Comparison of ENCODE assay signal across 18 cellular contexts in the genomic region with DNA sequence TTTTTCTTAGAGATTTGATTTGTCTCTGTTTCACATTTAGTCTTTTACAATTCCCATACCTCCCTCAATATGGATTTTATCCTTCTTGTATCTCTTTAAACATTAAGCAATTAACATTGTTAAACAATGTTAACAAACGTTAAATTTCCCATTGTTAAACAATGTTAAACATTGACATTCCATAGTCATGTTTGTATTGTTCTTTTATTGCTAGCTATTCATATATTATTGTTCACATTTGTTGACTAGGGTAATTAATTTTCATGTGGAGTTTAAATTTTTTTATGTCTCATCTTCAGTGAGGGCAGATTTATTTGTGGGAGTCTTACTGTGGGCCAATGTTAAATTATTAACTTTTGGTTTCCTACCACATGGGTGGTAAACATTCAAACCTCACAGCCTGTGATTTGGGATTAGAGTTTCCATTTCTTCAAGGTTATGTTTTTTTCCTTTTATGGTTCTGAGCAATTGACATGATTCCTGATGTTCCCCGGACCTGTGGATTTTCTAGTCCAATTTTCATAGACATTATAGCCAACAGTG.
A peak's percentile ranks its signal among the peaks of the same experiment; 100 is the strongest.
DNase-seq lines count a peak whose midpoint lies in the region; ATAC-seq, FAIRE-seq and TF ChIP-seq lines count a peak whose summit lies in the region.
"Had no signal": no experiment of that assay in that cellular context is flagged by ENCODE, and none has a peak within 500 bp of the region (broad histone marks: within the 10 kb centered on the region; RNA-seq: fewer than 3 reads in every experiment).

No MANE protein-coding gene starts in this region.

- H3K9me2 ChIP-seq in PC-3 (replicated peaks; ENCODE audit: low read length) = no peaks in the 10 kb centered on the region

- H3K9me3 Mint-ChIP-seq in progenitor cell of endocrine pancreas (ENCODE audit: low read depth) = peaks cover 2% of the 10 kb centered on the region
- peaks cover 10% of the 10 kb centered on the region for H3K9me3 Mint-ChIP-seq in activated T-helper 2 cell treated with anti-CD3 and anti-CD28 coated beads, Interferon-gamma antibody, Interleukin-2, Interleukin-4, amounts not matched to agents 10 μg/mL and 5 μg/mL and 100 μg/mL, durations not matched to agents 14 hours and 24 hours and 36 hours

- peaks cover 7% of the 10 kb centered on the region for H3K4me1 Mint-ChIP-seq in progenitor cell of endocrine pancreas (ENCODE audit: low read depth)
- H3K4me1 Mint-ChIP-seq in activated T-helper 2 cell treated with anti-CD3 and anti-CD28 coated beads, Interferon-gamma antibody, Interleukin-2, Interleukin-4, amounts not matched to agents 10 μg/mL and 5 μg/mL and 100 μg/mL, durations not matched to agents 14 hours and 24 hours and 36 hours (ENCODE audit: low read depth) = no peaks in the 10 kb centered on the region
- H3K4me1 Mint-ChIP-seq: CD14-positive monocyte had no signal

- H3K9ac ChIP-seq in PC-3 (ENCODE audit: low read length) = no peak overlapping the region

- H3K27me3 ChIP-seq in PC-3 (ENCODE audit: low read length) = no peaks in the 10 kb centered on the region
- H3K27me3 ChIP-seq: BE2C had no signal

- no peaks in the 10 kb centered on the region for H3K4me1 ChIP-seq in PC-3 (ENCODE audit: insufficient read depth, low read length)
- H3K4me1 ChIP-seq: A549, BE2C, HAP-1 had no signal

- H3K27me3 Mint-ChIP-seq in progenitor cell of endocrine pancreas = no peaks in the 10 kb centered on the region
- no peaks in the 10 kb centered on the region for H3K27me3 Mint-ChIP-seq in activated T-helper 2 cell treated with anti-CD3 and anti-CD28 coated beads, Interferon-gamma antibody, Interleukin-2, Interleukin-4, amounts not matched to agents 10 μg/mL and 5 μg/mL and 100 μg/mL, durations not matched to agents 14 hours and 24 hours and 36 hours (ENCODE audit: low read depth)

- ATAC-seq in GM19463 (IDR thresholded peaks at IDR 0.05; ENCODE audit: unreplicated experiment) (peak; percentile 46), PC-3 (peak; percentile 61)
- ATAC-seq: A549; CD8-positive, alpha-beta T cell; HepG2 had no signal

- CTCF ChIA-PET in PC-3 (lab: Charles Lee) = no interaction called here

- H3K4me2 ChIP-seq in PC-3 (ENCODE audit: low read length) = no peak overlapping the region
- H3K4me2 ChIP-seq: A549 had no signal

- BruUV-seq in PC-3 (replicated peaks; lab: Mats Ljungman, UMichigan) = no TSS peak

- H3K27ac ChIP-seq in PC-3 (ENCODE audit: low read length) = no peak overlapping the region
- H3K27ac ChIP-seq: A549 had no signal

- POLR2A ChIA-PET in PC-3 (lab: Charles Lee; ENCODE audit: unreplicated experiment) = no interaction called here

- H3K27ac Mint-ChIP-seq in progenitor cell of endocrine pancreas = no peak overlapping the region
- no peak overlapping the region for H3K27ac Mint-ChIP-seq in activated T-helper 2 cell treated with anti-CD3 and anti-CD28 coated beads, Interferon-gamma antibody, Interleukin-2, Interleukin-4, amounts not matched to agents 10 μg/mL and 5 μg/mL and 100 μg/mL, durations not matched to agents 14 hours and 24 hours and 36 hours
- H3K27ac Mint-ChIP-seq: CD14-positive monocyte; CD8-positive, alpha-beta T cell had no signal

- no peaks in the 10 kb centered on the region for H3F3A ChIP-seq in PC-3 (ENCODE audit: low read length, unreplicated experiment)

- no peaks in the 10 kb centered on the region for H4K20me1 ChIP-seq in PC-3 (ENCODE audit: low read length)

- no peak for TF ChIP-seq CTCF in PC-3 (conservative IDR thresholded peaks at IDR 0.05; ENCODE audit: low read depth, low read length)
- no peak for TF ChIP-seq CTCF in progenitor cell of endocrine pancreas (IDR thresholded peaks at IDR 0.05; ENCODE audit: unreplicated experiment)

- DNase-seq in PC-3 (no peak), kidney glomerular epithelial cell (lab: John Stamatoyannopoulos, UW) (no peak), progenitor cell of endocrine pancreas (ENCODE audit: low spot score, unreplicated experiment) (no peak)
- no peak for DNase-seq in activated T-helper 2 cell treated with anti-CD3 and anti-CD28 coated beads, Interferon-gamma antibody, Interleukin-2, Interleukin-4, amounts not matched to agents 10 μg/mL and 5 μg/mL and 100 μg/mL, durations not matched to agents 14 hours and 24 hours and 36 hours (ENCODE audit: low spot score)
- DNase-seq: BE2C; CD8-positive, alpha-beta T cell; COR-L47; DMS153; DND-41; GDM1 had no signal

- no peaks in the 10 kb centered on the region for H3K36me3 ChIP-seq in PC-3 (ENCODE audit: low read depth, low read length)
- H3K36me3 ChIP-seq: BE2C, HAP-1 had no signal

- H3K4me3 Mint-ChIP-seq in progenitor cell of endocrine pancreas (ENCODE audit: low read depth) = no peak overlapping the region
- H3K4me3 Mint-ChIP-seq in activated T-helper 2 cell treated with anti-CD3 and anti-CD28 coated beads, Interferon-gamma antibody, Interleukin-2, Interleukin-4, amounts not matched to agents 10 μg/mL and 5 μg/mL and 100 μg/mL, durations not matched to agents 14 hours and 24 hours and 36 hours (ENCODE audit: low read depth) = no peak overlapping the region
- H3K4me3 Mint-ChIP-seq: CD14-positive monocyte; CD8-positive, alpha-beta T cell had no signal

- no peaks in the 10 kb centered on the region for H3K36me3 Mint-ChIP-seq in progenitor cell of endocrine pancreas (ENCODE audit: insufficient read depth)
- H3K36me3 Mint-ChIP-seq in activated T-helper 2 cell treated with anti-CD3 and anti-CD28 coated beads, Interferon-gamma antibody, Interleukin-2, Interleukin-4, amounts not matched to agents 10 μg/mL and 5 μg/mL and 100 μg/mL, durations not matched to agents 14 hours and 24 hours and 36 hours (ENCODE audit: low read depth) = no peaks in the 10 kb centered on the region
- H3K36me3 Mint-ChIP-seq: CD14-positive monocyte; CD8-positive, alpha-beta T cell had no signal

- FAIRE-seq in endometrium (lab: Jason Lieb, UNC) = peak; percentile 74
- FAIRE-seq: A549, D721Med, H1, HepG2 had no signal

- intact Hi-C loops in PC-3 (cut with micrococcal nuclease) = loop anchor here (2.0 kb wide), 1 partner anchor 294 kb away; the partner anchor contains the start of gene CPNE8
- intact Hi-C loops in activated T-helper 2 cell treated with anti-CD3 and anti-CD28 coated beads, Interferon-gamma antibody, Interleukin-2, Interleukin-4, amounts not matched to agents 10 μg/mL and 5 μg/mL and 100 μg/mL, durations not matched to agents 14 hours and 24 hours and 36 hours (cut with micrococcal nuclease) = no loop called here

- no peak overlapping the region for H3K4me3 ChIP-seq in PC-3 (ENCODE audit: low read length)
- H3K4me3 ChIP-seq: A549, HAP-1 had no signal

- no peak overlapping the region for H2AFZ ChIP-seq in PC-3 (ENCODE audit: low read length)

- no peaks in the 10 kb centered on the region for H3K9me3 ChIP-seq in PC-3 (ENCODE audit: low read length)
- H3K9me3 ChIP-seq: A549, BE2C, HAP-1 had no signal

- no peaks in the 10 kb centered on the region for H3K79me2 ChIP-seq in PC-3 (ENCODE audit: low read length)
